ENCODE assay signal across 8 cellular contexts in genomic region chr20:34834459-34834893, GRCh38. TPM values are rescaled to one million over a fixed set of nuclear protein-coding genes. Genes with fewer than 3 reads are reported as not detected.
DNase-seq lines count a peak whose midpoint lies in the region; ATAC-seq and TF ChIP-seq lines count a peak whose summit lies in the region.

No MANE protein-coding gene starts in this region.

- no peaks in the 10 kb centered on the region for H3K4me1 ChIP-seq in OCI-LY1 (ENCODE audit: insufficient read depth, low read length, severe bottlenecking)

- H2AFZ ChIP-seq in OCI-LY1 (ENCODE audit: low read length), result no peak overlapping the region

- TF ChIP-seq CTCF in OCI-LY1 (IDR thresholded peaks at IDR 0.05; ENCODE audit: low read length), result peak; percentile 49
- TF ChIP-seq CTCF in epithelial cell of proximal tubule (conservative IDR thresholded peaks at IDR 0.05; ENCODE audit: low read depth, low read length), result peak; percentile 42
- peak; percentile 52 for TF ChIP-seq CTCF in osteocyte (IDR thresholded peaks at IDR 0.05)

- peak; percentile 47 for DNase-seq in DMS 273 treated with DMSO at 0.1 percent for 48 hours (lab: John Stamatoyannopoulos, UW)
- DNase-seq in epithelial cell of proximal tubule (ENCODE audit: low read depth), result no peak
- DNase-seq in osteocyte (ENCODE audit: extremely low spot score, unreplicated experiment), result no peak
- no peak for DNase-seq in posterior vena cava (ENCODE audit: low spot score)
- DNase-seq in GOT3 (lab: John Stamatoyannopoulos, UW), result no peak

- H3K4me1 Mint-ChIP-seq in IgD-negative memory B cell, result peaks cover 2 to 6% (median 3%) of the 10 kb centered on the region in 3 donors
- peaks cover 2% of the 10 kb centered on the region for H3K4me1 Mint-ChIP-seq in osteocyte (ENCODE audit: unreplicated experiment)

- H3K27ac ChIP-seq in OCI-LY1 (ENCODE audit: low read depth, low read length, poor library complexity, severe bottlenecking), result no peak overlapping the region

- H3K9me3 ChIP-seq in OCI-LY1 (ENCODE audit: low read length), result no peaks in the 10 kb centered on the region

- no peaks in the 10 kb centered on the region for H3K79me2 ChIP-seq in OCI-LY1 (ENCODE audit: insufficient read depth, low read length)

- H3K9me3 Mint-ChIP-seq in IgD-negative memory B cell (peaks cover 0 to 2% (median 0%) of the 10 kb centered on the region in 3 donors), osteocyte (ENCODE audit: unreplicated experiment) (no peaks in the 10 kb centered on the region)

- H3K27ac Mint-ChIP-seq in IgD-negative memory B cell (peak overlapping the region in 2 of 3 donors; percentile 67 to 71), osteocyte (ENCODE audit: unreplicated experiment) (no peak overlapping the region)

- H3F3A ChIP-seq in OCI-LY1 (ENCODE audit: insufficient read depth, low read length), result no peaks in the 10 kb centered on the region

- intact Hi-C loops in posterior vena cava (cut with DNase I), result loop anchor here in 1 of 2 donors (10.0 kb wide), 1 partner anchor 380 kb away; no protein-coding TSS in a partner anchor

- H3K27me3 ChIP-seq in OCI-LY1 (ENCODE audit: insufficient read depth, low read length), result no peaks in the 10 kb centered on the region

- H3K4me3 Mint-ChIP-seq in IgD-negative memory B cell (peak overlapping the region in 1 of 4 donors; percentile 54), osteocyte (ENCODE audit: unreplicated experiment) (no peak overlapping the region)

- H3K9ac ChIP-seq in OCI-LY1 (ENCODE audit: low read length), result no peak overlapping the region

- H3K27me3 Mint-ChIP-seq in IgD-negative memory B cell, result peaks cover 2% of the 10 kb centered on the region
- H3K27me3 Mint-ChIP-seq in osteocyte (ENCODE audit: unreplicated experiment), result peaks cover 46% of the 10 kb centered on the region

- no peak for ATAC-seq in GM18861 (IDR thresholded peaks at IDR 0.05; ENCODE audit: unreplicated experiment)

- H3K36me3 Mint-ChIP-seq in IgD-negative memory B cell (no peaks in the 10 kb centered on the region), osteocyte (ENCODE audit: unreplicated experiment) (no peaks in the 10 kb centered on the region)

- H3K4me3 ChIP-seq in OCI-LY1 (ENCODE audit: low read depth, low read length, poor library complexity, severe bottlenecking) (no peak overlapping the region), epithelial cell of proximal tubule (ENCODE audit: low read depth, low read length) (no peak overlapping the region)

- no peaks in the 10 kb centered on the region for H4K20me1 ChIP-seq in OCI-LY1 (ENCODE audit: insufficient read depth, low read length)

- H3K4me2 ChIP-seq in OCI-LY1 (ENCODE audit: low read length), result peak overlapping the region; percentile 56

- no peaks in the 10 kb centered on the region for H3K36me3 ChIP-seq in OCI-LY1 (ENCODE audit: insufficient read depth, low read length)

- no peaks in the 10 kb centered on the region for H3K9me2 ChIP-seq in OCI-LY1 (ENCODE audit: low read depth, low read length)

RNA-seq across cellular contexts. Expression of gene NCOA6, which starts 9.0 kb away (rescaled TPM):
- polyA plus RNA-seq in IgD-negative memory B cell, result 10.8 TPM
- total RNA-seq in epithelial cell of proximal tubule (10.6 and 15.5 TPM in 2 replicates), osteocyte (33.4 and 33.9 TPM in 2 replicates), posterior vena cava (10 to 100 TPM; 22.0 to 25.0 TPM)

RNA-seq across cellular contexts. Expression of gene GGT7, which starts 38.2 kb away (rescaled TPM):
- 1.1 TPM for polyA plus RNA-seq in IgD-negative memory B cell
- total RNA-seq in epithelial cell of proximal tubule (2.9 and 9.2 TPM in 2 replicates), osteocyte (32.8 and 37.0 TPM in 2 replicates), posterior vena cava (10 to 100 TPM; 11.1 to 11.8 TPM)

RNA-seq across cellular contexts. Expression of gene ACSS2, which starts 41.9 kb away (rescaled TPM):
- polyA plus RNA-seq in IgD-negative memory B cell, result 4.2 TPM
- 24.3 and 28.1 TPM in 2 replicates for total RNA-seq in epithelial cell of proximal tubule
- total RNA-seq in osteocyte, result 28.2 and 31.1 TPM in 2 replicates
- 10 to 100 TPM; 37.4 to 43.1 TPM for total RNA-seq in posterior vena cava
